ENCODE assay signal across 24 cellular contexts in genomic region chr5:93517828-93518227, GRCh38.
"Had no signal": no experiment of that assay in that cellular context is flagged by ENCODE, and none has a peak within 500 bp of the region (broad histone marks: within the 10 kb centered on the region; RNA-seq: fewer than 3 reads in every experiment).

No MANE protein-coding gene starts in this region.

- H3K27me3 ChIP-seq: neural progenitor cell, right lobe of liver, sigmoid colon, stomach, thyroid gland, tibial nerve, upper lobe of left lung, vagina had no signal

- H3K9me3 ChIP-seq: psoas muscle, right lobe of liver, sigmoid colon, thoracic aorta, thyroid gland, vagina had no signal

- H3K36me3 ChIP-seq: right lobe of liver, sigmoid colon, thoracic aorta, thyroid gland, upper lobe of left lung, vagina had no signal

- ATAC-seq: natural killer cell; psoas muscle; right cardiac atrium; right lobe of liver; stimulated activated effector memory CD8-positive, alpha-beta T cell treated with anti-CD3 and anti-CD28 coated beads, Interleukin-12 subunit alpha, Interleukin-12 subunit beta, amount 100 ng/mL, for 72 hours; stimulated activated naive B cell treated with anti-CD40 and anti-IgM and Interleukin-4, amounts not matched to agents 10 μg/mL and 1 μg/mL and 100 μg/mL, for 72 hours had no signal

- H3K27ac ChIP-seq: neural progenitor cell, parathyroid adenoma, psoas muscle, right lobe of liver, sigmoid colon, stomach, thoracic aorta, thyroid gland, tibial nerve, upper lobe of left lung, vagina had no signal

- H3K4me3 ChIP-seq: neural progenitor cell, psoas muscle, right lobe of liver, sigmoid colon, stomach, thoracic aorta, thyroid gland, tibial nerve, upper lobe of left lung, vagina had no signal

- DNase-seq: natural killer cell; occipital lobe; posterior cingulate gyrus; psoas muscle; right cardiac atrium; right lobe of liver; sigmoid colon; small intestine; stimulated activated CD4-positive, alpha-beta T cell treated with anti-CD3 and anti-CD28 coated beads, Interleukin-15, amount 100 ng/mL, for 24 hours; stimulated activated CD4-positive, alpha-beta T cell treated with anti-CD3 and anti-CD28 coated beads, Interleukin-2, amount 100 ng/mL, for 24 hours; stimulated activated CD4-positive, alpha-beta T cell treated with anti-CD3 and anti-CD28 coated beads, Interleukin-2, amount 100 ng/mL, for 48 hours; stimulated activated CD4-positive, alpha-beta T cell treated with anti-CD3 and anti-CD28 coated beads, Interleukin-4, amount 100 ng/mL, for 24 hours; stimulated activated naive B cell treated with anti-CD40 and anti-IgM and Interleukin-4, amounts not matched to agents 10 μg/mL and 1 μg/mL and 100 μg/mL, for 72 hours; stimulated activated naive CD4-positive, alpha-beta T cell treated with Interleukin-2 at 50 U/mL for 16 hours; stomach; thyroid gland; trophoblast cell; upper lobe of left lung had no signal

- H3K4me1 ChIP-seq: neural progenitor cell, parathyroid adenoma, psoas muscle, right lobe of liver, sigmoid colon, stomach, thyroid gland, upper lobe of left lung, vagina had no signal
